20 cellular contexts compared by ENCODE assay signal in genomic region chr14:35134329-35135123, GRCh38. TPM values are rescaled to one million over a fixed set of nuclear protein-coding genes. Genes with fewer than 3 reads are reported as not detected.
DNase-seq lines count a peak whose midpoint lies in the region; ATAC-seq and TF ChIP-seq lines count a peak whose summit lies in the region.
"Had no signal": no experiment of that assay in that cellular context is flagged by ENCODE, and none has a peak within 500 bp of the region (broad histone marks: within the 10 kb centered on the region; RNA-seq: fewer than 3 reads in every experiment).

No MANE protein-coding gene starts in this region.

- no peaks in the 10 kb centered on the region for H3K9me3 ChIP-seq in neutrophil
- no peaks in the 10 kb centered on the region for H3K9me3 ChIP-seq in MG63
- H3K9me3 ChIP-seq: lower lobe of right lung, pancreas, SK-N-SH had no signal

- H3K27me3 Mint-ChIP-seq in activated T-cell treated with anti-CD3 and anti-CD28 coated beads, Interleukin-2, amount 50 U/mL, for 24 hours = no peaks in the 10 kb centered on the region
- H3K27me3 Mint-ChIP-seq: naive thymus-derived CD4-positive, alpha-beta T cell had no signal

- H3K4me3 ChIP-seq in dorsolateral prefrontal cortex (no peak overlapping the region), neutrophil (ENCODE audit: low read depth in 1 of 2, low read length in 1 of 2) (no peak overlapping the region), MG63 (no peak overlapping the region)
- H3K4me3 ChIP-seq: BLaER1, lower lobe of right lung, pancreas had no signal

- intact Hi-C loops in dorsolateral prefrontal cortex (cut with DNase I) = loop anchor here (5.0 to 10.0 kb wide), 2 partner anchors 278 to 680 kb away; no protein-coding TSS in a partner anchor

- TF ChIP-seq CTCF in dorsolateral prefrontal cortex (IDR thresholded peaks at IDR 0.05 in 54 of 56, conservative IDR thresholded peaks at IDR 0.05 in 2 of 56; ENCODE audit: low read depth in 1 of 56, partially characterized antibody in 56 of 56) (no peak), neutrophil (IDR thresholded peaks at IDR 0.05) (no peak)

- ATAC-seq in HG03280 (IDR thresholded peaks at IDR 0.05; ENCODE audit: unreplicated experiment) = no peak
- ATAC-seq: activated CD4-positive, CD25-positive, alpha-beta regulatory T cell treated with anti-CD3 and anti-CD28 coated beads, Interleukin-2, amount 50 U/mL, for 24 hours; naive thymus-derived CD4-positive, alpha-beta T cell; pancreas had no signal

- no peak for DNase-seq in activated T-cell treated with anti-CD3 and anti-CD28 coated beads, Interleukin-2, amount 50 U/mL, for 24 hours
- no peak for DNase-seq in activated T-cell treated with anti-CD3 and anti-CD28 coated beads, Interleukin-2, amount 50 U/mL, for 48 hours
- peak; percentile 65 for DNase-seq in M059J (ENCODE audit: low read depth)
- no peak for DNase-seq in dorsolateral prefrontal cortex
- no peak for DNase-seq in MG63
- DNase-seq in G401 (ENCODE audit: low spot score) = no peak
- DNase-seq: DMS 273 treated with DMSO at 0.1 percent for 48 hours; effector CD8-positive, alpha-beta T cell; lower lobe of right lung; naive thymus-derived CD4-positive, alpha-beta T cell; NCI-H1436; NCI-H82; pancreas; SK-N-SH; stimulated activated CD4-positive, alpha-beta T cell treated with anti-CD3 and anti-CD28 coated beads, Interleukin-4, amount 100 ng/mL, for 1 hour; T-helper 9 cell had no signal

- no peak overlapping the region for H3K4me3 Mint-ChIP-seq in activated T-cell treated with anti-CD3 and anti-CD28 coated beads, Interleukin-2, amount 50 U/mL, for 24 hours

- H3K36me3 ChIP-seq in neutrophil (no peaks in the 10 kb centered on the region), MG63 (no peaks in the 10 kb centered on the region; the same call in 1 of the 2 replicates)
- H3K36me3 ChIP-seq: pancreas had no signal

- peak overlapping the region; percentile 41 for H3K27ac Mint-ChIP-seq in activated T-cell treated with anti-CD3 and anti-CD28 coated beads, Interleukin-2, amount 50 U/mL, for 24 hours

- no peaks in the 10 kb centered on the region for H3K27me3 ChIP-seq in dorsolateral prefrontal cortex
- no peaks in the 10 kb centered on the region for H3K27me3 ChIP-seq in neutrophil
- no peaks in the 10 kb centered on the region for H3K27me3 ChIP-seq in MG63
- H3K27me3 ChIP-seq: BLaER1, pancreas had no signal

- H3K27ac ChIP-seq in dorsolateral prefrontal cortex (peak overlapping the region in 49 of 59 donors; percentile 6 to 87 (median 66)), neutrophil (peak overlapping the region; percentile 93)
- H3K27ac ChIP-seq: BLaER1, lower lobe of right lung, pancreas had no signal

- peaks cover 52 to 63% of the 10 kb centered on the region in 2 experiments for H3K4me1 ChIP-seq in neutrophil (ENCODE audit: control insufficient read depth in 1 of 2, insufficient read depth in 1 of 2, low read depth in 1 of 2, low read length in 1 of 2)
- H3K4me1 ChIP-seq: BLaER1, lower lobe of right lung, pancreas had no signal

- H3K4me1 Mint-ChIP-seq in activated T-cell treated with anti-CD3 and anti-CD28 coated beads, Interleukin-2, amount 50 U/mL, for 24 hours (ENCODE audit: low read depth) = peaks cover 23% of the 10 kb centered on the region

- in situ Hi-C loops in G401 (cut with HindIII; ENCODE audit: low sequenced_read_pairs) = no loop called here

- no peaks in the 10 kb centered on the region for H3K9me3 Mint-ChIP-seq in activated T-cell treated with anti-CD3 and anti-CD28 coated beads, Interleukin-2, amount 50 U/mL, for 24 hours

- peaks cover 72% of the 10 kb centered on the region for H3K36me3 Mint-ChIP-seq in activated T-cell treated with anti-CD3 and anti-CD28 coated beads, Interleukin-2, amount 50 U/mL, for 24 hours (ENCODE audit: low read depth)

RNA-seq across cellular contexts. Expression of gene PRORP, which starts 12.2 kb away (rescaled TPM):
- total RNA-seq in M059J (2014; rRNA removed; shearing (Covaris generic)) = 38.2 and 54.3 TPM in 2 replicates
- total RNA-seq in dorsolateral prefrontal cortex = 10 to 100 TPM; 13.9 to 33.4 (median 22.8) TPM
- 17.8 and 21.2 TPM in 2 replicates for total RNA-seq in MG63 (2014; rRNA removed; shearing (Covaris generic); ENCODE audit: low replicate concordance)
- 56.7 and 71.5 TPM in 2 replicates for total RNA-seq in G401 (2014; rRNA removed; shearing (Covaris generic))

RNA-seq across cellular contexts. Expression of gene PPP2R3C, which starts 12.7 kb away (rescaled TPM):
- total RNA-seq in M059J (2014; rRNA removed; shearing (Covaris generic)) = 20.6 and 23.7 TPM in 2 replicates
- 10 to 100 TPM; 24.5 to 46.9 (median 33.9) TPM for total RNA-seq in dorsolateral prefrontal cortex
- total RNA-seq in MG63 (2014; rRNA removed; shearing (Covaris generic); ENCODE audit: low replicate concordance) = 13.3 and 18.0 TPM in 2 replicates
- total RNA-seq in G401 (2014; rRNA removed; shearing (Covaris generic)) = 24.2 and 36.6 TPM in 2 replicates
